ENCODE assay signal across 12 cellular contexts in the genomic region with DNA sequence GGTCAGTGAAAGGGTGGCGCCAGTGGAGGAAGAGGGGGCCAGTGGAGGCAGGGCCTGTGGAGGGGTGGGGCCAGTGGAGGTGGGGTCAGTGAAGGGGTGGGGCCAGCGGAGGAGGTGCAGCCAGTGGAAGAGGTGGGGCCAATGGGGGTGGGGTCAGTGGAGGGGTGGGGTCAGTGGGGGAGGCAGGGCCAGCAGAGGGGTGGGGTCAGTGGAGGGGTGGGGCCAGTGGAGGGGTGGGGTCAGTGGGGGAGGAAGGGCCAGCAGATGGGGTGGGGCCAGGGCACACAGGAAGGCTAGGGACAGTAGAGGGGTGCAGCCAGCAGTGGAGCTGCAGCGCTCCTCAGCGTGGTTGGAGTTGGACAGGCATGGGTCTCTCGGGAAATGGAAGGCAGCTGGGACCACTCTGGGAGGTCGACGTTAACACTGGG. TPM values are rescaled to one million over a fixed set of nuclear protein-coding genes. Genes with fewer than 3 reads are reported as not detected.
DNase-seq lines count a peak whose midpoint lies in the region; ATAC-seq, FAIRE-seq and TF ChIP-seq lines count a peak whose summit lies in the region.
"Had no signal": no experiment of that assay in that cellular context is flagged by ENCODE, and none has a peak within 500 bp of the region (broad histone marks: within the 10 kb centered on the region; RNA-seq: fewer than 3 reads in every experiment).

No MANE protein-coding gene starts in this region.

- H3K4me1 ChIP-seq in mesenchymal stem cell (ENCODE audit: control insufficient read depth, insufficient read depth, low read depth, low read length), result peaks cover 7% of the 10 kb centered on the region

- H3K4ac ChIP-seq in mesenchymal stem cell (ENCODE audit: low read depth in 1 of 2, low read length in 2 of 2), result no peak overlapping the region

- H2AK5ac ChIP-seq in mesenchymal stem cell (ENCODE audit: low read length, severe bottlenecking), result no peak overlapping the region

- H3K4me3 ChIP-seq in bronchial epithelial cell (ENCODE audit: low read depth, low read length) (no peak overlapping the region), mesenchymal stem cell (ENCODE audit: insufficient read depth in 1 of 2, low read depth in 1 of 2, low read length in 2 of 2) (no peak overlapping the region)

- H3K14ac ChIP-seq in mesenchymal stem cell (ENCODE audit: low read length in 2 of 2), result no peak overlapping the region

- no peak overlapping the region for H4K8ac ChIP-seq in mesenchymal stem cell (ENCODE audit: low read length)

- peaks cover 29% of the 10 kb centered on the region for H3K79me1 ChIP-seq in mesenchymal stem cell (replicated peaks; ENCODE audit: low read length, poor library complexity, severe bottlenecking)

- no peak overlapping the region for H3K23ac ChIP-seq in mesenchymal stem cell (ENCODE audit: low read length in 2 of 2)

- H3K36me3 ChIP-seq in bronchial epithelial cell (ENCODE audit: control insufficient read depth, insufficient read depth, low read length) (peaks cover 49% of the 10 kb centered on the region), mesenchymal stem cell (ENCODE audit: control insufficient read depth in 1 of 2, insufficient read depth in 2 of 2, low read depth in 1 of 2, low read length in 2 of 2) (peaks cover 17 to 91% of the 10 kb centered on the region in 2 experiments)

- no peaks in the 10 kb centered on the region for H3K9me3 ChIP-seq in mesenchymal stem cell (ENCODE audit: control insufficient read depth, low read length)

- H3K27ac ChIP-seq in mesenchymal stem cell (ENCODE audit: low read length, poor library complexity, severe bottlenecking), result no peak overlapping the region

- ATAC-seq in HG02763 (IDR thresholded peaks at IDR 0.05; ENCODE audit: unreplicated experiment), result no peak
- ATAC-seq in GM21447 (IDR thresholded peaks at IDR 0.05; ENCODE audit: unreplicated experiment), result no peak

- 94% methylated on average over 7 of the region's 7 CpGs for WGBS in mesenchymal stem cell

- H3K27me3 ChIP-seq in bronchial epithelial cell (ENCODE audit: control insufficient read depth, insufficient read depth, low read length) (no peaks in the 10 kb centered on the region), mesenchymal stem cell (ENCODE audit: control insufficient read depth in 1 of 2, insufficient read depth in 1 of 2, low read length in 2 of 2) (no peaks in the 10 kb centered on the region)

- H2BK120ac ChIP-seq in mesenchymal stem cell (ENCODE audit: low read depth, low read length), result no peak overlapping the region

- H3K4me2 ChIP-seq in mesenchymal stem cell (ENCODE audit: low read length, poor library complexity, severe bottlenecking), result no peak overlapping the region

- no peak overlapping the region for H3K18ac ChIP-seq in mesenchymal stem cell (ENCODE audit: low read depth in 1 of 2, low read length in 2 of 2)

- no peak for TF ChIP-seq CTCF in bronchial epithelial cell (IDR thresholded peaks at IDR 0.05; ENCODE audit: insufficient read depth, low read length, severe bottlenecking)

- no peak overlapping the region for H2BK15ac ChIP-seq in mesenchymal stem cell (ENCODE audit: low read depth, poor library complexity, severe bottlenecking)

- no peak for FAIRE-seq in bronchial epithelial cell (lab: Jason Lieb, UNC)

- no peak overlapping the region for H2AFZ ChIP-seq in mesenchymal stem cell (ENCODE audit: low read depth, low read length)

- no peak overlapping the region for H2BK5ac ChIP-seq in mesenchymal stem cell (ENCODE audit: low read depth, low read length, poor library complexity, severe bottlenecking)

- DNase-seq in NK-92 treated with Interleukin-12 subunit alpha and Interleukin-12 subunit beta, amount 100 ng/mL, for 24 hours (lab: John Stamatoyannopoulos, UW), result peak; percentile 38
- no peak for DNase-seq in NK-92 (lab: John Stamatoyannopoulos, UW; ENCODE audit: unreplicated experiment)
- peak; percentile 73 for DNase-seq in HuH-7 (ENCODE audit: low spot score)
- peak; percentile 26 for DNase-seq in bronchial epithelial cell (ENCODE audit: low read depth)
- DNase-seq in mesenchymal stem cell, result peak; percentile 27
- DNase-seq in cerebellum (ENCODE audit: low spot score), result no peak
- DNase-seq: activated CD4-positive, alpha-beta T cell treated with anti-CD3 and anti-CD28 coated beads, Interleukin-2, amount 10 ng/mL, durations not matched to agents 7 days and 5 days; NCI-H748 treated with DMSO at 0.1 percent for 48 hours; stimulated activated CD4-positive, alpha-beta T cell treated with anti-CD3 and anti-CD28 coated beads, Interleukin-4, amount 100 ng/mL, for 24 hours; trophoblast cell had no signal

- peak overlapping the region; percentile 40 for H4K91ac ChIP-seq in mesenchymal stem cell (ENCODE audit: low read length)

- H3K9ac ChIP-seq in mesenchymal stem cell (ENCODE audit: low read length), result no peak overlapping the region

- no peak overlapping the region for H2BK12ac ChIP-seq in mesenchymal stem cell (ENCODE audit: low read length in 2 of 2)

RNA-seq across cellular contexts. Expression of gene ADRM1, which starts 18.7 kb away (rescaled TPM):
- total RNA-seq in bronchial epithelial cell, result 139 and 145 TPM in 2 replicates
- polyA plus RNA-seq in mesenchymal stem cell (2013, experiment 1 of 2), result 99.6 TPM
- polyA plus RNA-seq in mesenchymal stem cell (2013, experiment 2 of 2), result 97.9 TPM
- 21.6 TPM for total RNA-seq in cerebellum

RNA-seq across cellular contexts. Expression of gene LAMA5, which starts 45.6 kb away (rescaled TPM):
- total RNA-seq in bronchial epithelial cell, result 61.6 and 99.5 TPM in 2 replicates
- polyA plus RNA-seq in mesenchymal stem cell (2013, experiment 1 of 2), result 70.0 TPM
- polyA plus RNA-seq in mesenchymal stem cell (2013, experiment 2 of 2), result 65.1 TPM
- total RNA-seq in cerebellum, result 24.6 TPM

Comparison
In these comparisons a context has a peak if more than half of its experiments do, and no peak if none do; other contexts are left out.
1. DNase-seq: peak in NK-92 treated with Interleukin-12 subunit alpha and Interleukin-12 subunit beta, amount 100 ng/mL, for 24 hours (single experiment), HuH-7 (single experiment), bronchial epithelial cell (single experiment) and mesenchymal stem cell (single experiment); none in NK-92 (single experiment) and cerebellum (single experiment).